ENCODE assay signal across 8 cellular contexts in the genomic region with DNA sequence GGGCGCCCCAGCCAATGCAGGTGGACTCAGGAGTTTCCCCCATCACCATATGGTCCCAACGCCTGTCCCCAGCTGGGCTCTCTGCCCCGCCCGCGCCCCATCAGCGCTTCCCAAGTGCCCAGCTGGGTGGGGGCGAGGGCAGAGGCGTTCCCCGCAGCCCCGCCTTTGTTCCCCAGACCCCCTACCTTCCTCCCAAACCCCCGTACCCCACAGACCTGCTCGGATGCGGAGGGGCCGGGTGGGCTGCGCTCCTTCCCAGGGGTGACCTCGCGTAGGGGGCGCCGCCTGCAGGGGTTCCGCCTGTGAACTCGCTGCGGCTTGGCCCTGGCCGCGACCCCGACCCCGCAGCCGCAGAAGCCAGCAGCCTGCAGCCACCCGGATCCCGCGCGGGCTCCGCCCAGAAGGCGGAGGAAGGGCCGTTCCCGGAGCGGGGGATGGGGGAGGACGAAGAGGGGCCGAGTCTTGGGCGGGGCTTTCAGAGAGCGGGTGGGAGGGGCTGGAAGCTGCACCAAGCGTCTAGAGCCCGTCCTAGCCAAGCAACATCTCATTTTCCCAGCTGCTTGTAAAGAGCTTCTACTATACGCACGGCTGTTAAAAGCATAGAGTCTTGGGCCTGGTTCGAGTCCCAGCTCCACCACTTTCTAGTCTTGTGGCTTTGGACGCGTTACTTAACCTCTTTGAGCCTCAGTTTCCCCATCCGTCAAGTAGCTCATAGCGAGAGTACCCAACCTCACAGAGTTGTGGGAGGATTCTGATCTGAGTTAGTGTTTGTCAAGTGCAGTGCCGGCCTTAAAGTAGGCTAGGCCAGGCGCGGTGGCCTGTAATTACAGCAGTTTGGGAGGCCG. TPM values are rescaled to one million over a fixed set of nuclear protein-coding genes. Genes with fewer than 3 reads are reported as not detected.
A peak's percentile ranks its signal among the peaks of the same experiment; 100 is the strongest.
DNase-seq lines count a peak whose midpoint lies in the region; ATAC-seq, FAIRE-seq and TF ChIP-seq lines count a peak whose summit lies in the region.

A gene with protein sequence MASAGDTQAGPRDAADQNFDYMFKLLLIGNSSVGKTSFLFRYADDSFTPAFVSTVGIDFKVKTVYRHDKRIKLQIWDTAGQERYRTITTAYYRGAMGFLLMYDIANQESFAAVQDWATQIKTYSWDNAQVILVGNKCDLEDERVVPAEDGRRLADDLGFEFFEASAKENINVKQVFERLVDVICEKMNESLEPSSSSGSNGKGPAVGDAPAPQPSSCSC (minus strand): TSS at position 404 of the 845 bp plus-strand sequence. CDS start 2,258 bp downstream, outside the sequence.

- no peaks in the 10 kb centered on the region; the same call in 1 of the 2 replicates for H4K20me1 ChIP-seq in DND-41 (ENCODE audit: insufficient read depth, low read length)

- H3K27me3 ChIP-seq in DND-41 (ENCODE audit: insufficient read depth, low read length, poor library complexity) (no peaks in the 10 kb centered on the region), small intestine (ENCODE audit: control insufficient read depth in 2 of 2, insufficient read depth in 2 of 2, low read length in 2 of 2) (no peaks in the 10 kb centered on the region)

- no peaks in the 10 kb centered on the region for H3K27me3 Mint-ChIP-seq in activated B cell treated with CpG ODN at 0.5 μM for 24 hours

- intact Hi-C loops in activated B cell treated with CpG ODN at 0.5 μM for 24 hours (cut with micrococcal nuclease), result no loop called here

- H3K4me3 Mint-ChIP-seq in activated B cell treated with CpG ODN at 0.5 μM for 24 hours, result peak within 1 kb of the TSS; percentile 81

- WGBS in small intestine, 3 donors, result 2 to 6% (median 4%) methylated on average over 48 to 53 of the region's 53 CpGs

- ATAC-seq in DND-41 (ENCODE audit: insufficient read depth, low read depth), result peak; percentile 94
- peak; percentile 81 for ATAC-seq in HG02798 (IDR thresholded peaks at IDR 0.05; ENCODE audit: poor library complexity, unreplicated experiment)
- peak; percentile 99 for ATAC-seq in activated B cell treated with CpG ODN at 0.5 μM for 24 hours (ENCODE audit: low read depth)

- H3K9ac ChIP-seq in DND-41 (ENCODE audit: low read depth, low read length), result peak within 1 kb of the TSS; percentile 74

- peak within 1 kb of the TSS; percentile 84 for H3K27ac ChIP-seq in DND-41 (ENCODE audit: low read length)
- H3K27ac ChIP-seq in caudate nucleus (ENCODE audit: low read depth, low read length), result peak within 1 kb of the TSS; percentile 71
- peak within 1 kb of the TSS; percentile 24 to 66 for H3K27ac ChIP-seq in small intestine (ENCODE audit: low read depth in 1 of 2, low read length in 1 of 2)

- H3K4me1 ChIP-seq in DND-41 (ENCODE audit: insufficient read depth, low read length) (peaks cover 30% of the 10 kb centered on the region), small intestine (ENCODE audit: control insufficient read depth in 2 of 2, insufficient read depth in 1 of 2, low read depth in 1 of 2, low read length in 1 of 2) (peaks cover 4 to 5% of the 10 kb centered on the region in 2 donors)

- no peaks in the 10 kb centered on the region for H3K9me3 Mint-ChIP-seq in activated B cell treated with CpG ODN at 0.5 μM for 24 hours

- H3K36me3 Mint-ChIP-seq in activated B cell treated with CpG ODN at 0.5 μM for 24 hours (ENCODE audit: low read depth), result peaks cover 32% of the 10 kb centered on the region

- CTCF ChIA-PET in activated B cell treated with CpG ODN at 0.5 μM for 24 hours (lab: Charles Lee), result interaction anchor here (0.6 to 2.0 kb wide), 3 partner anchors 12 to 45 kb away, joined by 3 to 5 read pairs (median 3); no protein-coding TSS in a partner anchor

- no peaks in the 10 kb centered on the region for H3K9me3 ChIP-seq in DND-41 (ENCODE audit: insufficient read depth, low read length, severe bottlenecking)
- H3K9me3 ChIP-seq in small intestine (ENCODE audit: control insufficient read depth, low read depth), result no peaks in the 10 kb centered on the region

- H3K27ac Mint-ChIP-seq in activated B cell treated with CpG ODN at 0.5 μM for 24 hours, result no peak within 1 kb of the TSS

- H3K4me1 Mint-ChIP-seq in activated B cell treated with CpG ODN at 0.5 μM for 24 hours, result peaks cover 26% of the 10 kb centered on the region

- H3K79me2 ChIP-seq in DND-41 (ENCODE audit: insufficient read depth, low read length), result peaks cover 13% of the 10 kb centered on the region

- DNase-seq in DND-41 (peak; percentile 95), NCI-H2227 (lab: John Stamatoyannopoulos, UW; ENCODE audit: unreplicated experiment) (peak; percentile 90), activated B cell treated with CpG ODN at 0.5 μM for 24 hours (peak; percentile 75), caudate nucleus (lab: John Stamatoyannopoulos, UW) (peak in 60 of 61 donors; percentile 24 to 92 (median 77)), inferior parietal cortex (ENCODE audit: extremely low spot score) (peak; percentile 70), small intestine (peak; percentile 89)
- DNase-seq in NK-92 treated with Interleukin-12 subunit alpha and Interleukin-12 subunit beta, amount 100 ng/mL, for 24 hours (lab: John Stamatoyannopoulos, UW), result no peak

- H3K36me3 ChIP-seq in DND-41 (ENCODE audit: insufficient read depth, low read length) (peaks cover 29% of the 10 kb centered on the region), small intestine (ENCODE audit: control insufficient read depth in 2 of 2, insufficient read depth in 2 of 2, low read length in 2 of 2) (peaks cover 0 to 2% of the 10 kb centered on the region in 2 donors)

- peak within 1 kb of the TSS; percentile 86 for H2AFZ ChIP-seq in DND-41 (ENCODE audit: low read depth, low read length)

- POLR2A ChIA-PET in activated B cell treated with CpG ODN at 0.5 μM for 24 hours (lab: Charles Lee), result interaction anchor here (0.6 to 2.2 kb wide), 6 partner anchors 13 to 679 kb away, joined by 3 to 13 read pairs (median 6); a partner anchor contains a TSS

- TF ChIP-seq CTCF in DND-41 (IDR thresholded peaks at IDR 0.05; ENCODE audit: borderline replicate concordance, extremely low read depth, low read length, poor library complexity, severe bottlenecking), result peak; percentile 5
- no peak for TF ChIP-seq CTCF in activated B cell treated with CpG ODN at 0.5 μM for 24 hours (IDR thresholded peaks at IDR 0.05)

- H3K4me3 ChIP-seq in DND-41 (ENCODE audit: low read depth in 1 of 2, low read length in 2 of 2), result peak within 1 kb of the TSS; percentile 62 to 64
- H3K4me3 ChIP-seq in small intestine (ENCODE audit: low read depth in 1 of 2, low read length in 2 of 2), result peak within 1 kb of the TSS; percentile 59 to 85

- FAIRE-seq in small intestine (lab: Jason Lieb, UNC), result no peak

- peak within 1 kb of the TSS; percentile 84 for H3K4me2 ChIP-seq in DND-41 (ENCODE audit: insufficient read depth, low read length)

RNA-seq across cellular contexts. Expression of the gene that starts here (rescaled TPM):
- total RNA-seq in activated B cell treated with CpG ODN at 0.5 μM for 24 hours, result 4.5 and 6.2 TPM in 2 replicates
- polyA plus RNA-seq in small intestine, result 10 to 100 TPM in 1 of 3 donors, 1 to 10 TPM in 2; 3.6 to 14.2 (median 4.3) TPM
